In the genomic region with DNA sequence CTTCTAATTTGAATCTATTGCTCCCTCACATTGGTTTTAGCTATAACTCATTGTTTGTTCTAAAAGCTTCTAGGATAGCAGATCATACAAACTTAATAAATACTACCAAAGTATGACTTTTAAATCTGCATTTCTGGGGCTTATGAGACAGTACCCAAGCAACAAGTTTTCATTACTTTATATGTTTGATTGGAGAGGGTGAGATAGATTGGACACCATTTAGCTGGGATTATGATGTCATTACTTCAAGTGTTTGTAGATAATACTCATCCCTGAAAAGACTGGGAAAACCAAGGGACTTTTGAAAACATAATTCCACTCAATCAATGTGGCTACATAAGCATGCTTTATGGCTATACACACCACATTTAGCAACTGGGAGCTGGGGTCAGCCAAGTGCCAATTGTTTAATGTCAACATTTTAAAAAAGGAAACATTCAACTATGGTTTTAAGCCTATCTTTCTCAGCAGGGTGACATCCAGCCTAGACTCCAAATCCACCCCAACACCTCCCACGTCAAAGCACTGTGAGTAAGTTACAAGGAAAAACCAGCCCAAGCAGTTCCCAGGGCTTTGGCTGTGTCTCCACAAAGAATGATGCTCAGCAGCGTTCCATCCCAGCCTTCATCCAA, we compare ENCODE assay signal across 14 cellular contexts.
DNase-seq lines count a peak whose midpoint lies in the region; TF ChIP-seq lines count a peak whose summit lies in the region.
"Had no signal": no experiment of that assay in that cellular context is flagged by ENCODE, and none has a peak within 500 bp of the region (broad histone marks: within the 10 kb centered on the region; RNA-seq: fewer than 3 reads in every experiment).

No MANE protein-coding gene starts in this region.

- H3K27me3 Mint-ChIP-seq in nephron (ENCODE audit: low read depth) = no peaks in the 10 kb centered on the region

- peaks cover 57% of the 10 kb centered on the region for H3K4me1 Mint-ChIP-seq in nephron
- H3K4me1 Mint-ChIP-seq: naive B cell had no signal

- H3K4me3 Mint-ChIP-seq in nephron = no peak overlapping the region
- H3K4me3 Mint-ChIP-seq: naive B cell had no signal

- H3K4me3 ChIP-seq in epithelial cell of esophagus (ENCODE audit: low read length) = no peak overlapping the region

- peaks cover 5% of the 10 kb centered on the region for H3K36me3 Mint-ChIP-seq in nephron (ENCODE audit: low read depth)
- H3K36me3 Mint-ChIP-seq: naive B cell had no signal

- peaks cover 5% of the 10 kb centered on the region for H3K9me3 Mint-ChIP-seq in nephron

- TF ChIP-seq CTCF in C4-2B (conservative IDR thresholded peaks at IDR 0.05) = no peak
- no peak for TF ChIP-seq CTCF in epithelial cell of esophagus (IDR thresholded peaks at IDR 0.05; ENCODE audit: insufficient read depth, low read depth, low read length, missing control alignments)
- TF ChIP-seq CTCF in nephron (IDR thresholded peaks at IDR 0.05; ENCODE audit: unreplicated experiment in 3 of 3) = no peak

- DNase-seq in NCI-H2029 treated with DMSO at 0.1 percent for 48 hours (lab: John Stamatoyannopoulos, UW) (peak; percentile 12), epithelial cell of esophagus (ENCODE audit: low read depth) (peak; percentile 45), mucosa of gallbladder (ENCODE audit: low spot score) (no peak), iPS-NIHi11 (ENCODE audit: low spot score) (no peak)
- no peak for DNase-seq in stimulated activated CD4-positive, alpha-beta T cell treated with anti-CD3 and anti-CD28 coated beads, Interleukin-4, amount 100 ng/mL, for 1 hour
- DNase-seq in activated naive CD4-positive, alpha-beta T cell (lab: John Stamatoyannopoulos, UW) = no peak
- DNase-seq: activated CD4-positive, alpha-beta T cell treated with anti-CD3 and anti-CD28 coated beads, Interleukin-2, amount 50 U/mL, for 4 hours; glutamatergic neuron; naive B cell; NCI-H1105; stimulated activated naive CD4-positive, alpha-beta T cell treated with Interleukin-2 at 50 U/mL for 16 hours; T1000 had no signal

- H3K27ac Mint-ChIP-seq in nephron = peak overlapping the region; percentile 77 to 89 (median 85)
- H3K27ac Mint-ChIP-seq: naive B cell had no signal

- H3K27ac ChIP-seq in C4-2B = peak overlapping the region; percentile 29; the same call in 1 of the 2 replicates

Comparison
In these comparisons a context has a peak if more than half of its experiments do, and no peak if none do; other contexts are left out.
1. DNase-seq: peak in NCI-H2029 treated with DMSO at 0.1 percent for 48 hours (single experiment) and epithelial cell of esophagus (single experiment); none in stimulated activated CD4-positive, alpha-beta T cell treated with anti-CD3 and anti-CD28 coated beads, Interleukin-4, amount 100 ng/mL, for 1 hour (single experiment), mucosa of gallbladder (single experiment), iPS-NIHi11 (single experiment) and activated naive CD4-positive, alpha-beta T cell (0 of 4).